ENCODE assay signal across 9 cellular contexts in genomic region chr6:71107935-71108420, GRCh38.
DNase-seq lines count a peak whose midpoint lies in the region; TF ChIP-seq lines count a peak whose summit lies in the region.
"Had no signal": no experiment of that assay in that cellular context is flagged by ENCODE, and none has a peak within 500 bp of the region (broad histone marks: within the 10 kb centered on the region; RNA-seq: fewer than 3 reads in every experiment).

No MANE protein-coding gene starts in this region.

- no peaks in the 10 kb centered on the region for H3K36me3 Mint-ChIP-seq in CD8-positive, alpha-beta memory T cell
- no peaks in the 10 kb centered on the region for H3K36me3 Mint-ChIP-seq in activated T-cell treated with anti-CD3 and anti-CD28 coated beads, Interleukin-2, amount 50 U/mL, for 24 hours (ENCODE audit: low read depth)

- CTCF ChIA-PET in CD8-positive, alpha-beta memory T cell (lab: Charles Lee) = no interaction called here

- H3K27me3 Mint-ChIP-seq in CD8-positive, alpha-beta memory T cell = peaks cover 11% of the 10 kb centered on the region in 2 donors
- H3K27me3 Mint-ChIP-seq in activated T-cell treated with anti-CD3 and anti-CD28 coated beads, Interleukin-2, amount 50 U/mL, for 24 hours = peaks cover 17% of the 10 kb centered on the region

- peak overlapping the region; percentile 40 for H3K4me3 ChIP-seq in endocrine pancreas (ENCODE audit: control insufficient read depth, insufficient read depth, low read length)
- no peak overlapping the region for H3K4me3 ChIP-seq in CD8-positive, alpha-beta memory T cell (ENCODE audit: low read length)

- DNase-seq in Caki2 (ENCODE audit: low read depth) (peak; percentile 78), NCI-H345 treated with DMSO at 0.1 percent for 48 hours (lab: John Stamatoyannopoulos, UW; ENCODE audit: unreplicated experiment) (peak; percentile 20), non-pigmented ciliary epithelial cell (ENCODE audit: low read depth) (peak; percentile 64), NK-92 (lab: John Stamatoyannopoulos, UW; ENCODE audit: unreplicated experiment) (no peak), GM13976 (ENCODE audit: low spot score) (no peak)
- DNase-seq in CD8-positive, alpha-beta memory T cell = no peak
- no peak for DNase-seq in activated T-cell treated with anti-CD3 and anti-CD28 coated beads, Interleukin-2, amount 50 U/mL, for 24 hours

- H3K9me3 Mint-ChIP-seq in CD8-positive, alpha-beta memory T cell = peaks cover 0 to 2% (median 0%) of the 10 kb centered on the region in 5 donors
- no peaks in the 10 kb centered on the region for H3K9me3 Mint-ChIP-seq in activated T-cell treated with anti-CD3 and anti-CD28 coated beads, Interleukin-2, amount 50 U/mL, for 24 hours

- no peak overlapping the region for H3K27ac ChIP-seq in CD8-positive, alpha-beta memory T cell (ENCODE audit: low read depth, low read length)
- H3K27ac ChIP-seq: HL-60 had no signal

- H3K4me1 Mint-ChIP-seq in CD8-positive, alpha-beta memory T cell = no peaks in the 10 kb centered on the region
- H3K4me1 Mint-ChIP-seq in activated T-cell treated with anti-CD3 and anti-CD28 coated beads, Interleukin-2, amount 50 U/mL, for 24 hours (ENCODE audit: low read depth) = no peaks in the 10 kb centered on the region

- no peaks in the 10 kb centered on the region for H3K27me3 ChIP-seq in endocrine pancreas (ENCODE audit: control insufficient read depth, insufficient read depth, low read length)
- no peaks in the 10 kb centered on the region for H3K27me3 ChIP-seq in CD8-positive, alpha-beta memory T cell (ENCODE audit: insufficient read depth, low read length, poor library complexity, severe bottlenecking)

- H3K9me3 ChIP-seq in endocrine pancreas (ENCODE audit: control insufficient read depth, low read length) = no peaks in the 10 kb centered on the region
- no peaks in the 10 kb centered on the region for H3K9me3 ChIP-seq in CD8-positive, alpha-beta memory T cell (ENCODE audit: low read length)

- POLR2A ChIA-PET in CD8-positive, alpha-beta memory T cell (lab: Charles Lee) = no interaction called here

- no peaks in the 10 kb centered on the region for H3K4me1 ChIP-seq in endocrine pancreas (ENCODE audit: control insufficient read depth, insufficient read depth, low read length)
- H3K4me1 ChIP-seq in CD8-positive, alpha-beta memory T cell (ENCODE audit: insufficient read depth, low read length) = no peaks in the 10 kb centered on the region

- H3K36me3 ChIP-seq in endocrine pancreas (ENCODE audit: control insufficient read depth, insufficient read depth, low read length) = no peaks in the 10 kb centered on the region
- no peaks in the 10 kb centered on the region for H3K36me3 ChIP-seq in CD8-positive, alpha-beta memory T cell (ENCODE audit: insufficient read depth, low read length)

- in situ Hi-C loops in Caki2 (cut with HindIII; ENCODE audit: low pct_unique_long_range_greater_than_20kb, low sequenced_read_pairs) (no loop called here), GM13976 (cut with MboI; ENCODE audit: low sequenced_read_pairs, unreplicated experiment) (no loop called here)

- no peak overlapping the region for H3K9ac ChIP-seq in endocrine pancreas (ENCODE audit: control insufficient read depth, insufficient read depth, low read length)

- H3K4me3 Mint-ChIP-seq in CD8-positive, alpha-beta memory T cell = no peak overlapping the region
- no peak overlapping the region for H3K4me3 Mint-ChIP-seq in activated T-cell treated with anti-CD3 and anti-CD28 coated beads, Interleukin-2, amount 50 U/mL, for 24 hours

- TF ChIP-seq CTCF in GM13976 (IDR thresholded peaks at IDR 0.05; ENCODE audit: borderline replicate concordance, control extremely low read depth, extremely low read depth, insufficient read depth, missing control alignments) = no peak

- no peak overlapping the region for H3K27ac Mint-ChIP-seq in CD8-positive, alpha-beta memory T cell
- H3K27ac Mint-ChIP-seq in activated T-cell treated with anti-CD3 and anti-CD28 coated beads, Interleukin-2, amount 50 U/mL, for 24 hours = no peak overlapping the region

Comparison
In these comparisons a context has a peak if more than half of its experiments do, and no peak if none do; other contexts are left out.
1. DNase-seq: peak in Caki2 (single experiment), NCI-H345 treated with DMSO at 0.1 percent for 48 hours (single experiment) and non-pigmented ciliary epithelial cell (single experiment); none in NK-92 (single experiment), GM13976 (single experiment), CD8-positive, alpha-beta memory T cell (0 of 5) and activated T-cell treated with anti-CD3 and anti-CD28 coated beads, Interleukin-2, amount 50 U/mL, for 24 hours (single experiment).